In the genomic region with DNA sequence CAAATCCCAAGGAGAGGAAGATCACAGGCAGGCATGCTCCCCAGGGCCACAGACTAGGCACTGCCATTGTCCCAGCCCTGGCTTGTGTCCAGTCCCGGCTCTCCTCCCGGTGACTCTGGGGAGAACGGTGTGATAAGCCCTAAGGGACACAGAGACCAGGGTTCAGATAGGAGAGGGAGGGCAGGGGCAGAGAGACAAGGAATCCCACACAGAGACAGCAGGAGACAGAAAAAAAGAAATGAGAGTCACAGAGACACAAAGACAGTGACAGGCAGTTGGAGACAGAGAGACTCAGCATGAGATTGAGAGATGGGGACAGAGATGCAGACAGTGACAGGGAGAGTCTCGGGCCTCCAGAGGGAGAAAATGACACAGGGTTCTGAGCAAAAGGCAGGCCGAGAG, we compare ENCODE assay signal across 13 cellular contexts. TPM values are rescaled to one million over a fixed set of nuclear protein-coding genes. Genes with fewer than 3 reads are reported as not detected.
A peak's percentile ranks its signal among the peaks of the same experiment; 100 is the strongest.
DNase-seq lines count a peak whose midpoint lies in the region; ATAC-seq and TF ChIP-seq lines count a peak whose summit lies in the region.
"Had no signal": no experiment of that assay in that cellular context is flagged by ENCODE, and none has a peak within 500 bp of the region (broad histone marks: within the 10 kb centered on the region; RNA-seq: fewer than 3 reads in every experiment).

No MANE protein-coding gene starts in this region.

- peaks cover 6 to 32% of the 10 kb centered on the region in 2 experiments for H3K4me1 Mint-ChIP-seq in H9
- peaks cover 17% of the 10 kb centered on the region for H3K4me1 Mint-ChIP-seq in chondrocyte (ENCODE audit: low read depth)
- H3K4me1 Mint-ChIP-seq in mesothelial cell of epicardium: peaks cover 35% of the 10 kb centered on the region

- H3K9me3 Mint-ChIP-seq in H9: no peaks in the 10 kb centered on the region; a peak in 1 of 5 replicates
- no peaks in the 10 kb centered on the region for H3K9me3 Mint-ChIP-seq in chondrocyte (ENCODE audit: low read depth)
- no peaks in the 10 kb centered on the region for H3K9me3 Mint-ChIP-seq in mesothelial cell of epicardium

- H3K79me1 ChIP-seq in H9 (ENCODE audit: insufficient read depth, low read depth, low read length, poor library complexity, severe bottlenecking): no peaks in the 10 kb centered on the region

- no peak overlapping the region for H3K23ac ChIP-seq in H9 (ENCODE audit: insufficient read length, low read depth, low read length)

- peak overlapping the region; percentile 94 for H3K4me2 ChIP-seq in H9 (ENCODE audit: insufficient read depth, insufficient read length, low read length)

- H3K4ac ChIP-seq in H9 (ENCODE audit: low read depth, low read length): no peak overlapping the region

- H3K27ac ChIP-seq in H9 (ENCODE audit: insufficient read length, low read depth, low read length): no peak overlapping the region

- peaks cover 97% of the 10 kb centered on the region for H3K27me3 Mint-ChIP-seq in H9 (ENCODE audit: low read depth)
- peaks cover 45% of the 10 kb centered on the region for H3K27me3 Mint-ChIP-seq in chondrocyte (ENCODE audit: low read depth)
- H3K27me3 Mint-ChIP-seq in mesothelial cell of epicardium (ENCODE audit: low read depth): peaks cover 79% of the 10 kb centered on the region

- H3K4me3 ChIP-seq in AG10803 (ENCODE audit: low read length): peak overlapping the region; percentile 27; the same call in 1 of the 2 replicates

- H3K27me3 ChIP-seq in H9 (ENCODE audit: insufficient read depth, low read length): peaks cover 71% of the 10 kb centered on the region

- TF ChIP-seq CTCF in AG10803 (conservative IDR thresholded peaks at IDR 0.05; ENCODE audit: low read length) (no peak), H9 (conservative IDR thresholded peaks at IDR 0.05) (no peak), chondrocyte (IDR thresholded peaks at IDR 0.05) (no peak), mesothelial cell of epicardium (IDR thresholded peaks at IDR 0.05; ENCODE audit: unreplicated experiment) (no peak)

- H2BK15ac ChIP-seq in H9 (ENCODE audit: low read depth, low read length): no peak overlapping the region

- no peak overlapping the region for H3K14ac ChIP-seq in H9 (ENCODE audit: insufficient read depth, low read length)

- no peak overlapping the region for H2AK5ac ChIP-seq in H9 (ENCODE audit: insufficient read length, low read length)

- H3K27ac Mint-ChIP-seq in H9: no peak overlapping the region
- H3K27ac Mint-ChIP-seq in chondrocyte (ENCODE audit: unreplicated experiment): no peak overlapping the region
- no peak overlapping the region for H3K27ac Mint-ChIP-seq in mesothelial cell of epicardium

- H4K8ac ChIP-seq in H9 (replicated peaks; ENCODE audit: insufficient read length, low read depth, low read length): no peak overlapping the region

- ATAC-seq in HG03521 (IDR thresholded peaks at IDR 0.05; ENCODE audit: unreplicated experiment) (no peak), HG03196 (IDR thresholded peaks at IDR 0.05; ENCODE audit: unreplicated experiment) (no peak)

- H3K4me3 Mint-ChIP-seq in H9: peak overlapping the region; percentile 25 to 77; a peak in 4 of 5 replicates
- H3K4me3 Mint-ChIP-seq in chondrocyte (ENCODE audit: unreplicated experiment): peak overlapping the region; percentile 59
- H3K4me3 Mint-ChIP-seq in mesothelial cell of epicardium: peak overlapping the region; percentile 46

- no peak overlapping the region for H2BK20ac ChIP-seq in H9 (ENCODE audit: low read depth, low read length, poor library complexity, severe bottlenecking)

- DNase-seq in AG10803 (ENCODE audit: low read depth) (no peak), H9 (no peak), chondrocyte (ENCODE audit: low spot score) (no peak), mesothelial cell of epicardium (ENCODE audit: low spot score in 2 of 2, unreplicated experiment in 2 of 2) (no peak), H4 (ENCODE audit: low spot score) (no peak)
- no peak for DNase-seq in stimulated activated naive CD4-positive, alpha-beta T cell (lab: John Stamatoyannopoulos, UW)
- DNase-seq: activated CD4-positive, alpha-beta T cell treated with anti-CD3 and anti-CD28 coated beads, Interleukin-2, amount 50 U/mL, for 48 hours; NCI-H1105; stimulated activated CD4-positive, alpha-beta T cell treated with anti-CD3 and anti-CD28 coated beads, Interleukin-4, amount 100 ng/mL, for 4 hours had no signal

- no peak overlapping the region for H2BK120ac ChIP-seq in H9 (ENCODE audit: low read depth, low read length, poor library complexity, severe bottlenecking)

- H3T11ph ChIP-seq in H9 (ENCODE audit: low read length): no peak overlapping the region

- H3K23me2 ChIP-seq in H9 (ENCODE audit: insufficient read length, low read depth, low read length, poor library complexity, severe bottlenecking): peaks cover 13% of the 10 kb centered on the region

- H3K9ac ChIP-seq in H9 (ENCODE audit: extremely low read depth, insufficient read length, low read length): no peak overlapping the region

- no peak overlapping the region for H3K18ac ChIP-seq in H9 (ENCODE audit: insufficient read length, low read depth, low read length)

- no peaks in the 10 kb centered on the region for H4K20me1 ChIP-seq in H9 (ENCODE audit: control insufficient read depth, insufficient read depth, insufficient read length)

- no peak overlapping the region for H4K91ac ChIP-seq in H9 (ENCODE audit: insufficient read length, low read depth, low read length)

- H2BK12ac ChIP-seq in H9 (ENCODE audit: insufficient read length, low read depth, low read length): no peak overlapping the region

- no peak overlapping the region for H2AFZ ChIP-seq in H9 (ENCODE audit: low read length)

- H3K36me3 Mint-ChIP-seq in H9 (ENCODE audit: insufficient read depth in 1 of 3, low read depth in 3 of 3) (no peaks in the 10 kb centered on the region), chondrocyte (ENCODE audit: low read depth) (no peaks in the 10 kb centered on the region), mesothelial cell of epicardium (no peaks in the 10 kb centered on the region)

- H3K79me2 ChIP-seq in H9 (ENCODE audit: insufficient read depth, low read length): no peaks in the 10 kb centered on the region

- no peak overlapping the region for H2BK5ac ChIP-seq in H9 (ENCODE audit: insufficient read length, low read length)

- no CpG with 5 or more reads among the region's 5 CpGs for WGBS in H9 (ENCODE audit: extremely low coverage, insufficient read length, low lambda C conversion rate)

- no peak overlapping the region for H3K56ac ChIP-seq in H9 (ENCODE audit: insufficient read length, low read depth, low read length)

- no peak overlapping the region for H4K5ac ChIP-seq in H9 (ENCODE audit: insufficient read length, low read depth, low read length)

- H3K9me3 ChIP-seq in H9 (ENCODE audit: control insufficient read depth, low read depth, low read length): no peaks in the 10 kb centered on the region

- no peaks in the 10 kb centered on the region for H3K4me1 ChIP-seq in H9 (ENCODE audit: insufficient read depth, low read length)

RNA-seq across cellular contexts. Expression of gene INSRR, which starts 0.4 kb away (rescaled TPM):
- total RNA-seq in H9 (2021) (not detected in 2 replicates), chondrocyte (not detected in 3 replicates), mesothelial cell of epicardium (0.45 to 0.66 TPM (median 0.51 TPM) in 3 replicates)
- not detected in 2 replicates for total RNA-seq in H4 (2014; rRNA removed; shearing (Covaris generic))
- total RNA-seq: bronchial epithelial cell, RPMI7951 had no signal

RNA-seq across cellular contexts. Expression of gene NTRK1, which starts 2.1 kb away (rescaled TPM):
- 0.13 and 0.24 TPM in 2 replicates for total RNA-seq in H9 (2021)
- not detected in 3 replicates for total RNA-seq in chondrocyte
- 1.2 to 1.3 TPM (median 1.3 TPM) in 3 replicates for total RNA-seq in mesothelial cell of epicardium
- 0.10 TPM in 1 of 2 replicates, not detected in the other for total RNA-seq in H4 (2014; rRNA removed; shearing (Covaris generic))
- total RNA-seq: bronchial epithelial cell, RPMI7951 had no signal

RNA-seq across cellular contexts. Expression of gene PEAR1, which starts 35.0 kb away (rescaled TPM):
- total RNA-seq in H9 (2021) (0.31 and 0.39 TPM in 2 replicates), chondrocyte (1.4 to 13.7 TPM (median 9.9 TPM) in 3 replicates), mesothelial cell of epicardium (13.8 to 16.1 TPM (median 15.7 TPM) in 3 replicates)
- not detected in 2 replicates for total RNA-seq in H4 (2014; rRNA removed; shearing (Covaris generic))
- total RNA-seq: RPMI7951 had no signal

RNA-seq across cellular contexts. Expression of gene SH2D2A, which starts 41.9 kb away (rescaled TPM):
- total RNA-seq in H9 (2021) (2.0 and 2.5 TPM in 2 replicates), chondrocyte (not detected in 3 replicates), mesothelial cell of epicardium (0.58 to 2.1 TPM (median 0.89 TPM) in 3 replicates)
- 2.5 TPM in 2 replicates for total RNA-seq in H4 (2014; rRNA removed; shearing (Covaris generic))
